In the genomic region with DNA sequence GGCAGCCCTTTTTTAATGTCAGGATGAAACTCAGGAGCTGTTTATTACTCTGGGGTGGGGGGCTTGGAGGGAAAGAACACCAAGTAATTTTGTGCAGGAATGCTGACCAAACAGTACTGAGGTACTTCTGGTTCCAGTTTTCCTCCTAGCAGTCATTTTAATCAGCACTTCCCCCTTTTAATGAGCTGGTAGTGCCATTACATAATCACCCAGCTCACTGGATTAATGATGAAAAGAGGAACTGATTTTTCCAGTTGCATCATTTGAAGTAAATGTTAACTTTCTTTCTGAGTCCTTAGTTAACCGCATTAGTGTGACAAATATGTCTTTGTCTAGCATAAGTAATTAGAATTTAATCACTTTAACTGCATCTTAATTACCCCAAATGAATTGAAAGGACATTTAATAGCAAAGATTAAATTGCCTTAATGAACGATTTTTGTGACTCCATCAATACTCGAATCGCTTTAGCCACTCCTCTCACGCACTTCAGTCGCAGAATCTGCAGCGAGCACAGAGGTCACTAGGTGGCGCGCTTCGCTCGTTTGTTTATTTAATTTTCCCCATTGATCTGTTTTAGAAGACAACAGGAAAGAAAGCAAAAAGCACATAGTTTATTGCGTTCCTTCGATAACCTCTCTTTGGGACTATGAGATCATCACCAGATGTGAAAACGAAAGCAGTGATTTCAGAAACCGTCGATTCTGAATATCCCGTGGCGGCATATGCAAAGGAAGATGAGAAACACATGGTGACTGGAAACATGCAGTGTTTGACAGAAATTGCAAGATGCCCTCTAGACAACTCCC, we compare ENCODE assay signal across 9 cellular contexts. TPM values are rescaled to one million over a fixed set of nuclear protein-coding genes. Genes with fewer than 3 reads are reported as not detected.
DNase-seq lines count a peak whose midpoint lies in the region; ATAC-seq and TF ChIP-seq lines count a peak whose summit lies in the region.
"Had no signal": no experiment of that assay in that cellular context is flagged by ENCODE, and none has a peak within 500 bp of the region (broad histone marks: within the 10 kb centered on the region; RNA-seq: fewer than 3 reads in every experiment).

No MANE protein-coding gene starts in this region.

- peaks cover 0 to 30% of the 10 kb centered on the region in 2 donors for H3K27me3 ChIP-seq in Peyer's patch
- H3K27me3 ChIP-seq in fibroblast of lung (ENCODE audit: control insufficient read depth, insufficient read depth, low read length): peaks cover 43% of the 10 kb centered on the region
- peaks cover 0 to 86% of the 10 kb centered on the region in 2 donors for H3K27me3 ChIP-seq in tibial nerve

- H2AFZ ChIP-seq in fibroblast of lung (ENCODE audit: low read length): no peak overlapping the region

- TF ChIP-seq CTCF in Peyer's patch (IDR thresholded peaks at IDR 0.05) (peak; percentile 46 to 82 (median 75)), fibroblast of lung (conservative IDR thresholded peaks at IDR 0.05 in 1 of 2, IDR thresholded peaks at IDR 0.05 in 1 of 2; ENCODE audit: low read depth in 1 of 2, low read length in 2 of 2) (peak; percentile 79 to 94), tibial nerve (IDR thresholded peaks at IDR 0.05) (peak; percentile 63 to 86 (median 80))

- H3K9me3 ChIP-seq in Peyer's patch (no peaks in the 10 kb centered on the region), fibroblast of lung (ENCODE audit: control insufficient read depth, insufficient read depth, low read depth, low read length) (no peaks in the 10 kb centered on the region), tibial nerve (no peaks in the 10 kb centered on the region)

- peak overlapping the region; percentile 7 to 73 for H3K4me3 Mint-ChIP-seq in activated T-cell treated with anti-CD3 and anti-CD28 coated beads, Interleukin-2, amount 50 U/mL, for 72 hours

- H3K4me1 ChIP-seq in Peyer's patch: peaks cover 0 to 21% (median 6%) of the 10 kb centered on the region in 4 donors
- H3K4me1 ChIP-seq in fibroblast of lung (ENCODE audit: control insufficient read depth, extremely low read depth, insufficient read depth, low read length): no peaks in the 10 kb centered on the region
- H3K4me1 ChIP-seq in tibial nerve: peaks cover 0 to 37% (median 16%) of the 10 kb centered on the region in 4 donors

- 3 to 4% methylated on average over 18 of the region's 18 CpGs for WGBS in tibial nerve, 2 donors

- H3K4me3 ChIP-seq in Peyer's patch (no peak overlapping the region), fibroblast of lung (replicated peaks in 1 of 4; ENCODE audit: control extremely low read depth in 1 of 4, insufficient read depth in 1 of 4, low read depth in 3 of 4, low read length in 4 of 4) (peak overlapping the region in 2 of 4 experiments; percentile 39 to 42), tibial nerve (peak overlapping the region in 1 of 4 donors; percentile 23)

- H3K4me1 Mint-ChIP-seq in activated T-cell treated with anti-CD3 and anti-CD28 coated beads, Interleukin-2, amount 50 U/mL, for 72 hours (ENCODE audit: low read depth): peaks cover 12% of the 10 kb centered on the region

- no peak overlapping the region for H3K27ac ChIP-seq in Peyer's patch
- no peak overlapping the region for H3K27ac ChIP-seq in fibroblast of lung (ENCODE audit: insufficient read depth, low read length)
- no peak overlapping the region for H3K27ac ChIP-seq in tibial nerve
- H3K27ac ChIP-seq: epithelial cell of prostate had no signal

- no peaks in the 10 kb centered on the region for H3K36me3 Mint-ChIP-seq in activated T-cell treated with anti-CD3 and anti-CD28 coated beads, Interleukin-2, amount 50 U/mL, for 72 hours (ENCODE audit: insufficient read depth in 2 of 2)

- ATAC-seq in GM19463 (IDR thresholded peaks at IDR 0.05; ENCODE audit: unreplicated experiment): peak; percentile 56
- ATAC-seq in activated T-cell treated with anti-CD3 and anti-CD28 coated beads, Interleukin-2, amount 50 U/mL, for 72 hours (replicated peaks in 1 of 2): peak; percentile 60 to 83

- peaks cover 84% of the 10 kb centered on the region for H3K27me3 Mint-ChIP-seq in activated T-cell treated with anti-CD3 and anti-CD28 coated beads, Interleukin-2, amount 50 U/mL, for 72 hours (ENCODE audit: low read depth)

- no peak overlapping the region for H3K9ac ChIP-seq in fibroblast of lung (ENCODE audit: insufficient read depth, low read length)

- peak; percentile 18 to 69 for TF ChIP-seq EP300 in tibial nerve (IDR thresholded peaks at IDR 0.05)

- TF ChIP-seq POLR2A in Peyer's patch (IDR thresholded peaks at IDR 0.05) (no peak), tibial nerve (IDR thresholded peaks at IDR 0.05) (no peak)

- H3K9me3 Mint-ChIP-seq in activated T-cell treated with anti-CD3 and anti-CD28 coated beads, Interleukin-2, amount 50 U/mL, for 72 hours: no peaks in the 10 kb centered on the region

- H3K4me2 ChIP-seq in fibroblast of lung (ENCODE audit: extremely low read depth, insufficient read depth, low read length): peak overlapping the region; percentile 17

- no peaks in the 10 kb centered on the region for H3K36me3 ChIP-seq in Peyer's patch
- no peaks in the 10 kb centered on the region for H3K36me3 ChIP-seq in fibroblast of lung (ENCODE audit: control insufficient read depth, insufficient read depth, low read length)
- no peaks in the 10 kb centered on the region for H3K36me3 ChIP-seq in tibial nerve

- H4K20me1 ChIP-seq in fibroblast of lung (ENCODE audit: control insufficient read depth, extremely low read depth, insufficient read depth, low read length): no peaks in the 10 kb centered on the region

- DNase-seq in COR-L47 (lab: John Stamatoyannopoulos, UW) (peak; percentile 51), HK-2 (ENCODE audit: unreplicated experiment) (peak; percentile 20), Peyer's patch (peak in 2 of 3 donors; percentile 61 to 87), fibroblast of lung (ENCODE audit: low read depth in 2 of 2) (peak; percentile 37 to 54), occipital lobe (lab: John Stamatoyannopoulos, UW) (peak; percentile 24), tibial nerve (ENCODE audit: low spot score in 2 of 2) (peak; percentile 35 to 63)
- peak; percentile 65 to 79 for DNase-seq in activated T-cell treated with anti-CD3 and anti-CD28 coated beads, Interleukin-2, amount 50 U/mL, for 72 hours

- H3K27ac Mint-ChIP-seq in activated T-cell treated with anti-CD3 and anti-CD28 coated beads, Interleukin-2, amount 50 U/mL, for 72 hours: no peak overlapping the region

- no peaks in the 10 kb centered on the region for H3K79me2 ChIP-seq in fibroblast of lung (ENCODE audit: control insufficient read depth, insufficient read depth, low read length)

RNA-seq across cellular contexts. Expression of gene ONECUT1, which starts 9.8 kb away (rescaled TPM):
- not detected for total RNA-seq in Peyer's patch
- not detected for total RNA-seq in activated T-cell treated with anti-CD3 and anti-CD28 coated beads, Interleukin-2, amount 50 U/mL, for 72 hours
- total RNA-seq in fibroblast of lung: under 0.01 TPM in 1 of 2 replicates, not detected in the other
- not detected in 2 replicates for polyA plus RNA-seq in fibroblast of lung
- polyA plus RNA-seq in fibroblast of lung (2012): not detected in 2 replicates
- not detected in 2 replicates for polyA minus RNA-seq in fibroblast of lung (ENCODE audit: low replicate concordance)
- total RNA-seq in occipital lobe: not detected
- total RNA-seq in tibial nerve: 1 to 10 TPM in 1 of 4 donors, under 1 TPM in 1, not detected in 2; 0.22 to 2.4 TPM

Comparison
In these comparisons a context has a peak if more than half of its experiments do, and no peak if none do; other contexts are left out.
1. DNase-seq: peak in every context shown above with its lines; median percentile 74 in Peyer's patch; 72 in activated T-cell treated with anti-CD3 and anti-CD28 coated beads, Interleukin-2, amount 50 U/mL, for 72 hours; 51 in COR-L47; 49 in tibial nerve; 46 in fibroblast of lung; 24 in occipital lobe; 20 in HK-2.